1 cellular context compared by ENCODE assay signal in the genomic region with DNA sequence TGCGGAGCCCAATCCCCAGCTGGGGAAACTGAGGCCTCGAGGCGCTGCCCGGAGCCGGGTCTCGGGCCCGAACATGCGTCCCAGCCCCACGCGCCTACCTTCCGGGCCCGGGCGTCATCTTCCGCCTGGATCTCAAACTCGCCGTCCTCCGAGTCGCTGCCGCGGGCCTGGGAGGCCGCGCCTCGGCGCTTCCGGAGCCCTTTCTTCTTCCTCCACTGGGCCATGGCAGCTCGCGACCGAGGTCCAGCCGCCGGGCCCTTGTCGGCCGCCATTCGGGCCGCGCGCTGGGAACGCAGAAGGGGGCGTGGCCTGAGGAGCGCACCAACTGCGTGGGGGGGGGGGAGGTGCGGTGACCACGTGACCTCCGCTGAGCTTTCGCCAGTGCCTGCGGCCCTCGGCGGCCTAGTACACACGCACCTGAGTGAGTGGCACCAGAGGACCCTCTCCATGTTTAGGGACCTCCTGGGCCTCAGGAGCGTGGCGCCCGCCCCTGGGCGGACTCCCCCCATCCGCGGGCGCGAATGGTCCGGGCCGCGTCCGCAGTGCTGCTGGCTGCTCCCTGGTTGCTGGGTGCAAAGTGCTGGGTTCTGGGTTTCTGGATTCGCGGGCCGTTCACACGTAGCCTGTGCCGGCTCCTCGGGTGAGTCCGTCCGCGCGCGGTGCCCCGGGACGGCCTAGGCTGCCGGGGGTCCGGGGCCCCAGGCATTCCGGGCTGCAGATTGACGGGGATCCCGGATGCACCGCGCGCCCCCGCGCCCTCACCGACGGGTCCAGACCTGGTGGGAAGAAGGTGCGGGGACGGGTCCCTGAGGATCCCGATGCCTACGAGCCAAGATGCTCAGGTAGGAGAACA.
TF ChIP-seq lines count a peak whose summit lies in the region.

A gene with protein sequence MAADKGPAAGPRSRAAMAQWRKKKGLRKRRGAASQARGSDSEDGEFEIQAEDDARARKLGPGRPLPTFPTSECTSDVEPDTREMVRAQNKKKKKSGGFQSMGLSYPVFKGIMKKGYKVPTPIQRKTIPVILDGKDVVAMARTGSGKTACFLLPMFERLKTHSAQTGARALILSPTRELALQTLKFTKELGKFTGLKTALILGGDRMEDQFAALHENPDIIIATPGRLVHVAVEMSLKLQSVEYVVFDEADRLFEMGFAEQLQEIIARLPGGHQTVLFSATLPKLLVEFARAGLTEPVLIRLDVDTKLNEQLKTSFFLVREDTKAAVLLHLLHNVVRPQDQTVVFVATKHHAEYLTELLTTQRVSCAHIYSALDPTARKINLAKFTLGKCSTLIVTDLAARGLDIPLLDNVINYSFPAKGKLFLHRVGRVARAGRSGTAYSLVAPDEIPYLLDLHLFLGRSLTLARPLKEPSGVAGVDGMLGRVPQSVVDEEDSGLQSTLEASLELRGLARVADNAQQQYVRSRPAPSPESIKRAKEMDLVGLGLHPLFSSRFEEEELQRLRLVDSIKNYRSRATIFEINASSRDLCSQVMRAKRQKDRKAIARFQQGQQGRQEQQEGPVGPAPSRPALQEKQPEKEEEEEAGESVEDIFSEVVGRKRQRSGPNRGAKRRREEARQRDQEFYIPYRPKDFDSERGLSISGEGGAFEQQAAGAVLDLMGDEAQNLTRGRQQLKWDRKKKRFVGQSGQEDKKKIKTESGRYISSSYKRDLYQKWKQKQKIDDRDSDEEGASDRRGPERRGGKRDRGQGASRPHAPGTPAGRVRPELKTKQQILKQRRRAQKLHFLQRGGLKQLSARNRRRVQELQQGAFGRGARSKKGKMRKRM (minus strand): TSS at position 299 of the 853 bp plus-strand sequence. CDS start 27 bp downstream, at position 272.
A gene with protein sequence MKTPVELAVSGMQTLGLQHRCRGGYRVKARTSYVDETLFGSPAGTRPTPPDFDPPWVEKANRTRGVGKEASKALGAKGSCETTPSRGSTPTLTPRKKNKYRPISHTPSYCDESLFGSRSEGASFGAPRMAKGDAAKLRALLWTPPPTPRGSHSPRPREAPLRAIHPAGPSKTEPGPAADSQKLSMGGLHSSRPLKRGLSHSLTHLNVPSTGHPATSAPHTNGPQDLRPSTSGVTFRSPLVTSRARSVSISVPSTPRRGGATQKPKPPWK (plus strand): TSS at position 542 of the 853 bp plus-strand sequence. CDS start 1,026 bp downstream, outside the sequence.

TF ChIP-seq in IMR-90, 13 proteins besides CTCF, POLR2A, EP300 and RAD21:
- no peak for TF ChIP-seq MAFK (IDR thresholded peaks at IDR 0.05; ENCODE audit: low read depth, low read length)
- TF ChIP-seq, protein P1, sequence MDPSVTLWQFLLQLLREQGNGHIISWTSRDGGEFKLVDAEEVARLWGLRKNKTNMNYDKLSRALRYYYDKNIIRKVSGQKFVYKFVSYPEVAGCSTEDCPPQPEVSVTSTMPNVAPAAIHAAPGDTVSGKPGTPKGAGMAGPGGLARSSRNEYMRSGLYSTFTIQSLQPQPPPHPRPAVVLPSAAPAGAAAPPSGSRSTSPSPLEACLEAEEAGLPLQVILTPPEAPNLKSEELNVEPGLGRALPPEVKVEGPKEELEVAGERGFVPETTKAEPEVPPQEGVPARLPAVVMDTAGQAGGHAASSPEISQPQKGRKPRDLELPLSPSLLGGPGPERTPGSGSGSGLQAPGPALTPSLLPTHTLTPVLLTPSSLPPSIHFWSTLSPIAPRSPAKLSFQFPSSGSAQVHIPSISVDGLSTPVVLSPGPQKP (IDR thresholded peaks at IDR 0.05; ENCODE audit: borderline replicate concordance, low read depth, low read length): no peak
- TF ChIP-seq, protein P2, sequence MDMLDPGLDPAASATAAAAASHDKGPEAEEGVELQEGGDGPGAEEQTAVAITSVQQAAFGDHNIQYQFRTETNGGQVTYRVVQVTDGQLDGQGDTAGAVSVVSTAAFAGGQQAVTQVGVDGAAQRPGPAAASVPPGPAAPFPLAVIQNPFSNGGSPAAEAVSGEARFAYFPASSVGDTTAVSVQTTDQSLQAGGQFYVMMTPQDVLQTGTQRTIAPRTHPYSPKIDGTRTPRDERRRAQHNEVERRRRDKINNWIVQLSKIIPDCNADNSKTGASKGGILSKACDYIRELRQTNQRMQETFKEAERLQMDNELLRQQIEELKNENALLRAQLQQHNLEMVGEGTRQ (IDR thresholded peaks at IDR 0.05; ENCODE audit: low read depth, low read length): peak; percentile 97
- TF ChIP-seq SMC3 (IDR thresholded peaks at IDR 0.05; ENCODE audit: low read depth, low read length): no peak
- TF ChIP-seq CHD1 (IDR thresholded peaks at IDR 0.05; ENCODE audit: low read depth, low read length): peak; percentile 96; the same call in 1 of the 2 replicates
- TF ChIP-seq RCOR1 (IDR thresholded peaks at IDR 0.05; ENCODE audit: insufficient replicate concordance, low read length): no peak
- no peak for TF ChIP-seq RFX5 (IDR thresholded peaks at IDR 0.05; ENCODE audit: low read depth, low read length)
- TF ChIP-seq CEBPB (IDR thresholded peaks at IDR 0.05; ENCODE audit: low read depth, low read length): no peak
- TF ChIP-seq BHLHE40 (IDR thresholded peaks at IDR 0.05; ENCODE audit: low read depth, low read length): peak; percentile 95
- no peak for TF ChIP-seq FOS (IDR thresholded peaks at IDR 0.05; ENCODE audit: low read depth, low read length)
- TF ChIP-seq MXI1 (IDR thresholded peaks at IDR 0.05; ENCODE audit: borderline replicate concordance, low read depth, low read length): no peak
- TF ChIP-seq NFE2L2 (IDR thresholded peaks at IDR 0.05; ENCODE audit: low read depth, low read length): no peak
- no peak for TF ChIP-seq MAZ (IDR thresholded peaks at IDR 0.05; ENCODE audit: borderline replicate concordance, low read depth, low read length)
